1 cellular context compared by ENCODE assay signal in genomic region chr4:185426960-185427688, GRCh38.
TF ChIP-seq lines count a peak whose summit lies in the region.

No MANE protein-coding gene starts in this region.

TF ChIP-seq in WTC11, 78 proteins besides CTCF, POLR2A, EP300 and RAD21 (continued from another document):
- TF ChIP-seq ZNF423 (CRISPR knock-in tag; IDR thresholded peaks at IDR 0.05), result no peak
- no peak for TF ChIP-seq TEAD1 (CRISPR knock-in tag; IDR thresholded peaks at IDR 0.05)
- no peak for TF ChIP-seq AFF4 (CRISPR knock-in tag; IDR thresholded peaks at IDR 0.05; ENCODE audit: borderline replicate concordance)
- no peak for TF ChIP-seq FOXP1 (CRISPR knock-in tag; IDR thresholded peaks at IDR 0.05; ENCODE audit: borderline replicate concordance)
- no peak for TF ChIP-seq NR2C2 (CRISPR knock-in tag; IDR thresholded peaks at IDR 0.05)
- TF ChIP-seq ZNF263 (CRISPR knock-in tag; IDR thresholded peaks at IDR 0.05; ENCODE audit: low read depth), result no peak
- no peak for TF ChIP-seq JUN (CRISPR knock-in tag; IDR thresholded peaks at IDR 0.05)
